29 cellular contexts compared by ENCODE assay signal in the genomic region with DNA sequence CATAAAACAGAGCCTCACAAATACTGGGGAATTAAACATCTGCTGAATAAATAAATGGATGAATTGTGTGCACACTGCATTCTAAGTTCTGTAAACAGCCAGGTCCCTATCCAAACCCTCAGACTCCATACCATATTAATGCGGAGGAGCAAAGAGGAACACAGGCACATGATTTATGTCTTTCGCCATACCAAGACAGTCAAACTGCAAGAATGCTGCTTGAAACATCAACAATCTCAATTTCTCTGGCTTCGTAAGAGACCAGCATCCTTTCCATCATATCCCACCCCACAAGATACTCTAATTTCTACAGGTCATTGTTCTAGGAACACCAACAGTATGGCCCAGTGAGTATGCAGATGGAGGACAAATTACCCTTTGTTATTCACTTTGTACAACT. TPM values are rescaled to one million over a fixed set of nuclear protein-coding genes. Genes with fewer than 3 reads are reported as not detected.
DNase-seq lines count a peak whose midpoint lies in the region; ATAC-seq and TF ChIP-seq lines count a peak whose summit lies in the region.
"Had no signal": no experiment of that assay in that cellular context is flagged by ENCODE, and none has a peak within 500 bp of the region (broad histone marks: within the 10 kb centered on the region; RNA-seq: fewer than 3 reads in every experiment).

No MANE protein-coding gene starts in this region.

- TF ChIP-seq CTCF in Panc1 (IDR thresholded peaks at IDR 0.05) (no peak), hepatocyte (IDR thresholded peaks at IDR 0.05; ENCODE audit: poor library complexity) (no peak), neutrophil (IDR thresholded peaks at IDR 0.05) (no peak), foreskin fibroblast (IDR thresholded peaks at IDR 0.05; ENCODE audit: low read depth, low read length) (no peak)

- WGBS in hepatocyte (ENCODE audit: low lambda C conversion rate, missing lambda C conversion rate): 91% methylated on average over 3 of the region's 3 CpGs

- CTCF ChIA-PET in Panc1 (lab: Charles Lee): no interaction called here

- H3K4me2 ChIP-seq in hepatocyte: no peak overlapping the region
- H3K4me2 ChIP-seq: neural progenitor cell, SK-N-SH had no signal

- H4K20me1 ChIP-seq in hepatocyte (ENCODE audit: insufficient read depth, poor library complexity, severe bottlenecking): no peaks in the 10 kb centered on the region

- H3K79me2 ChIP-seq in hepatocyte: peaks cover 56% of the 10 kb centered on the region

- intact Hi-C loops in Panc1 (cut with micrococcal nuclease; ENCODE audit: unreplicated experiment): no loop called here

- in situ Hi-C loops in Panc1 (cut with HindIII; ENCODE audit: low pct_unique_long_range_greater_than_20kb, low sequenced_read_pairs): no loop called here

- H2AFZ ChIP-seq in hepatocyte: no peak overlapping the region
- H2AFZ ChIP-seq: neural progenitor cell had no signal

- H3K4me3 ChIP-seq in Panc1 (ENCODE audit: low read depth in 2 of 2, low read length in 2 of 2) (no peak overlapping the region), hepatocyte (no peak overlapping the region), neutrophil (ENCODE audit: low read depth in 1 of 2, low read length in 1 of 2) (no peak overlapping the region), foreskin fibroblast (ENCODE audit: low read depth in 1 of 2, low read length in 2 of 2) (no peak overlapping the region)
- H3K4me3 ChIP-seq: neural progenitor cell, tibial artery had no signal

- no peak overlapping the region for H3K27ac ChIP-seq in Panc1 (ENCODE audit: low read length)
- H3K27ac ChIP-seq in hepatocyte: peak overlapping the region; percentile 15
- H3K27ac ChIP-seq in neutrophil: peak overlapping the region; percentile 65
- H3K27ac ChIP-seq: brain microvascular endothelial cell, neural progenitor cell, tibial artery, VCaP had no signal

- H3K9me2 ChIP-seq in hepatocyte (replicated peaks; ENCODE audit: insufficient read depth): no peaks in the 10 kb centered on the region
- H3K9me2 ChIP-seq: SK-N-SH had no signal

- H3K36me3 ChIP-seq in Panc1 (ENCODE audit: control insufficient read depth, insufficient read depth, low read length): peaks cover 22% of the 10 kb centered on the region
- H3K36me3 ChIP-seq in hepatocyte (replicated peaks; ENCODE audit: insufficient read depth, low read depth): no peaks in the 10 kb centered on the region
- peaks cover 26% of the 10 kb centered on the region for H3K36me3 ChIP-seq in neutrophil
- H3K36me3 ChIP-seq: neural progenitor cell had no signal

- DNase-seq in NOMO-1 treated with DMSO at 0.1 percent for 48 hours (lab: John Stamatoyannopoulos, UW; ENCODE audit: unreplicated experiment) (peak; percentile 9), NOMO-1 (lab: John Stamatoyannopoulos, UW; ENCODE audit: unreplicated experiment in 2 of 2) (no peak), Panc1 (ENCODE audit: low read depth, low spot score) (no peak), hepatocyte (ENCODE audit: low spot score) (no peak), foreskin fibroblast (no peak), NCI-H2081 treated with DMSO at 0.1 percent for 48 hours (lab: John Stamatoyannopoulos, UW) (no peak), SKM-1 (lab: John Stamatoyannopoulos, UW; ENCODE audit: unreplicated experiment) (no peak)
- DNase-seq: 8988T; activated CD4-positive, alpha-beta T cell treated with anti-CD3 and anti-CD28 coated beads, Interleukin-2, amount 10 ng/mL, durations not matched to agents 7 days and 5 days; activated naive CD4-positive, alpha-beta T cell treated with Interleukin-2 at 50 U/mL for 16 hours; activated T-cell treated with anti-CD3 and anti-CD28 coated beads, Interleukin-2, amount 50 U/mL, for 72 hours; amniotic stem cell; brain microvascular endothelial cell; CD4-positive, alpha-beta T cell; EL; NCI-H1417 treated with DMSO at 0.1 percent for 48 hours; NCI-H2081; NCI-H345; NCI-H748 treated with DMSO at 0.1 percent for 48 hours; SK-N-SH; stimulated activated naive CD8-positive, alpha-beta T cell treated with anti-CD3 and anti-CD28 coated beads, Interleukin-15, Interleukin-2, amounts not matched to agents 100 U/mL and 50 U/mL, for 24 hours; tibial artery had no signal

- no peaks in the 10 kb centered on the region for H3K4me1 ChIP-seq in Panc1 (ENCODE audit: control insufficient read depth, insufficient read depth, low read length)
- H3K4me1 ChIP-seq in hepatocyte (ENCODE audit: insufficient read depth): no peaks in the 10 kb centered on the region
- H3K4me1 ChIP-seq in neutrophil (ENCODE audit: control insufficient read depth in 1 of 2, insufficient read depth in 1 of 2, low read depth in 1 of 2, low read length in 1 of 2): peaks cover 8 to 17% of the 10 kb centered on the region in 2 experiments
- H3K4me1 ChIP-seq: neural progenitor cell had no signal

- no peaks in the 10 kb centered on the region for H3K9me3 ChIP-seq in Panc1 (ENCODE audit: control insufficient read depth, insufficient read depth, low read depth, low read length)
- no peaks in the 10 kb centered on the region for H3K9me3 ChIP-seq in hepatocyte (ENCODE audit: low read depth)
- H3K9me3 ChIP-seq in neutrophil: no peaks in the 10 kb centered on the region
- H3K9me3 ChIP-seq: SK-N-SH, tibial artery had no signal

- H3K27me3 ChIP-seq in Panc1 (ENCODE audit: control insufficient read depth, insufficient read depth, low read length) (no peaks in the 10 kb centered on the region), hepatocyte (no peaks in the 10 kb centered on the region), neutrophil (no peaks in the 10 kb centered on the region)
- H3K27me3 ChIP-seq: brain microvascular endothelial cell, neural progenitor cell, tibial artery had no signal

- POLR2A ChIA-PET in Panc1 (lab: Charles Lee): no interaction called here

- BruUV-seq in Panc1 (replicated peaks; lab: Mats Ljungman, UMichigan): TSS peak; percentile 20

- no peak for ATAC-seq in Panc1
- ATAC-seq: activated T-cell treated with anti-CD3 and anti-CD28 coated beads, Interleukin-2, amount 50 U/mL, for 72 hours; stimulated activated naive CD8-positive, alpha-beta T cell treated with anti-CD3 and anti-CD28 coated beads, Interleukin-15, Interleukin-2, amounts not matched to agents 100 U/mL and 50 U/mL, for 24 hours had no signal

RNA-seq across cellular contexts. Expression of a gene that starts 15.0 kb away (rescaled TPM):
- total RNA-seq in Panc1 (2021; ENCODE audit: unreplicated experiment) (50.3 TPM), hepatocyte (26.7 and 27.7 TPM in 2 replicates)
- 30.6 TPM for polyA plus RNA-seq in Panc1 (2012; ENCODE audit: insufficient read length)
- polyA plus RNA-seq in hepatocyte: 18.4 and 20.4 TPM in 2 replicates

RNA-seq across cellular contexts. Expression of a gene that starts 19.4 kb away (rescaled TPM):
- total RNA-seq in Panc1 (2021; ENCODE audit: unreplicated experiment): not detected
- polyA plus RNA-seq in Panc1 (2012; ENCODE audit: insufficient read length): 0.06 TPM
- 0.10 and 0.28 TPM in 2 replicates for total RNA-seq in hepatocyte
- polyA plus RNA-seq in hepatocyte: 0.21 and 0.33 TPM in 2 replicates
- total RNA-seq: activated CD4-positive, alpha-beta T cell treated with anti-CD3 and anti-CD28 coated beads, Interleukin-2, amount 10 ng/mL, durations not matched to agents 7 days and 5 days; activated T-cell treated with anti-CD3 and anti-CD28 coated beads, Interleukin-2, amount 50 U/mL, for 72 hours; CD4-positive, alpha-beta T cell; chondrocyte; H4; lower leg skin; OCI-LY7 had no signal
